In genomic region chr7:114944742-114945625, GRCh38 we compare ENCODE assay signal across 9 cellular contexts. TPM values are rescaled to one million over a fixed set of nuclear protein-coding genes. Genes with fewer than 3 reads are reported as not detected.
A peak's percentile ranks its signal among the peaks of the same experiment; 100 is the strongest.
DNase-seq lines count a peak whose midpoint lies in the region; ATAC-seq and TF ChIP-seq lines count a peak whose summit lies in the region.
"Had no signal": no experiment of that assay in that cellular context is flagged by ENCODE, and none has a peak within 500 bp of the region (broad histone marks: within the 10 kb centered on the region; RNA-seq: fewer than 3 reads in every experiment).

No MANE protein-coding gene starts in this region.

- H3K27me3 Mint-ChIP-seq in activated CD4-positive, alpha-beta T cell treated with anti-CD3 and anti-CD28 coated beads, Interleukin-2, amount 10 ng/mL, durations not matched to agents 24 days and 14 days, result no peaks in the 10 kb centered on the region
- H3K27me3 Mint-ChIP-seq in type B pancreatic cell, result no peaks in the 10 kb centered on the region

- peak overlapping the region; percentile 27 for H3K27ac Mint-ChIP-seq in activated CD4-positive, alpha-beta T cell treated with anti-CD3 and anti-CD28 coated beads, Interleukin-2, amount 10 ng/mL, durations not matched to agents 24 days and 14 days
- peak overlapping the region; percentile 54 for H3K27ac Mint-ChIP-seq in type B pancreatic cell

- H3K36me3 Mint-ChIP-seq in activated CD4-positive, alpha-beta T cell treated with anti-CD3 and anti-CD28 coated beads, Interleukin-2, amount 10 ng/mL, durations not matched to agents 24 days and 14 days (ENCODE audit: low read depth), result peaks cover 82% of the 10 kb centered on the region
- peaks cover 24% of the 10 kb centered on the region for H3K36me3 Mint-ChIP-seq in type B pancreatic cell

- TF ChIP-seq CTCF in type B pancreatic cell (conservative IDR thresholded peaks at IDR 0.05), result no peak

- no peak for DNase-seq in activated CD4-positive, alpha-beta T cell treated with anti-CD3 and anti-CD28 coated beads, Interleukin-2, amount 10 ng/mL, durations not matched to agents 24 days and 14 days
- no peak for DNase-seq in activated CD4-positive, alpha-beta T cell treated with anti-CD3 and anti-CD28 coated beads, Interleukin-2, amount 50 U/mL, for 4 hours
- DNase-seq in epidermal melanocyte (ENCODE audit: insufficient read length, low spot score) (peak; percentile 44), type B pancreatic cell (ENCODE audit: extremely low spot score, unreplicated experiment) (no peak), NCI-H2081 treated with DMSO at 0.1 percent for 48 hours (lab: John Stamatoyannopoulos, UW) (no peak)

- intact Hi-C loops in activated CD4-positive, alpha-beta T cell treated with anti-CD3 and anti-CD28 coated beads, Interleukin-2, amount 10 ng/mL, durations not matched to agents 24 days and 14 days (cut with micrococcal nuclease), result no loop called here

- no peaks in the 10 kb centered on the region for H3K9me3 ChIP-seq in mesodermal cell (ENCODE audit: control insufficient read depth, low read length)
- H3K9me3 ChIP-seq: A549 had no signal

- no peak overlapping the region for H3K4me3 ChIP-seq in mesodermal cell (ENCODE audit: extremely low read depth, insufficient read depth, low read length, poor library complexity, severe bottlenecking)
- H3K4me3 ChIP-seq: A549 had no signal

- peaks cover 16% of the 10 kb centered on the region for H3K4me1 ChIP-seq in mesodermal cell (ENCODE audit: control insufficient read depth, insufficient read depth, low read length, poor library complexity, severe bottlenecking)
- H3K4me1 ChIP-seq: A549 had no signal

- H3K9me3 Mint-ChIP-seq in activated CD4-positive, alpha-beta T cell treated with anti-CD3 and anti-CD28 coated beads, Interleukin-2, amount 10 ng/mL, durations not matched to agents 24 days and 14 days, result peaks cover 8% of the 10 kb centered on the region
- peaks cover 5% of the 10 kb centered on the region for H3K9me3 Mint-ChIP-seq in type B pancreatic cell

- H3K36me3 ChIP-seq in mesodermal cell (ENCODE audit: control insufficient read depth, insufficient read depth, low read length), result peaks cover 30% of the 10 kb centered on the region

- WGBS in mesodermal cell (ENCODE audit: insufficient coverage in 2 of 2), 2 experiments, result 59% methylated on average over 12 of the region's 19 CpGs

- no peak overlapping the region for H3K4me3 Mint-ChIP-seq in activated CD4-positive, alpha-beta T cell treated with anti-CD3 and anti-CD28 coated beads, Interleukin-2, amount 10 ng/mL, durations not matched to agents 24 days and 14 days
- H3K4me3 Mint-ChIP-seq in type B pancreatic cell, result peak overlapping the region; percentile 53

- H3K27ac ChIP-seq in mesodermal cell (ENCODE audit: low read depth, low read length, severe bottlenecking), result peak overlapping the region; percentile 55
- H3K27ac ChIP-seq: A549 had no signal

- ATAC-seq in HG02798 (IDR thresholded peaks at IDR 0.05; ENCODE audit: poor library complexity, unreplicated experiment), result no peak
- ATAC-seq in GM21723 (IDR thresholded peaks at IDR 0.05; ENCODE audit: unreplicated experiment), result no peak
- ATAC-seq: A549 had no signal

- H3K4me1 Mint-ChIP-seq in activated CD4-positive, alpha-beta T cell treated with anti-CD3 and anti-CD28 coated beads, Interleukin-2, amount 10 ng/mL, durations not matched to agents 24 days and 14 days, result peaks cover 54% of the 10 kb centered on the region
- peaks cover 9% of the 10 kb centered on the region for H3K4me1 Mint-ChIP-seq in type B pancreatic cell (ENCODE audit: unreplicated experiment)

RNA-seq across cellular contexts. Expression of gene MDFIC, which starts 23.1 kb away (rescaled TPM):
- 172 and 175 TPM in 2 replicates for total RNA-seq in activated CD4-positive, alpha-beta T cell treated with anti-CD3 and anti-CD28 coated beads, Interleukin-2, amount 10 ng/mL, durations not matched to agents 24 days and 14 days
- polyA plus RNA-seq in mesodermal cell (2013, experiment 1 of 2), result 47.7 TPM
- 42.0 TPM for polyA plus RNA-seq in mesodermal cell (2013, experiment 2 of 2)
- total RNA-seq in type B pancreatic cell (ENCODE audit: low replicate concordance), result 20.2 and 20.7 TPM in 2 replicates
